Comparison of ENCODE assay signal across 20 cellular contexts in genomic region chr6:151069641-151070040, GRCh38.
DNase-seq lines count a peak whose midpoint lies in the region; ATAC-seq and TF ChIP-seq lines count a peak whose summit lies in the region.
"Had no signal": no experiment of that assay in that cellular context is flagged by ENCODE, and none has a peak within 500 bp of the region (broad histone marks: within the 10 kb centered on the region; RNA-seq: fewer than 3 reads in every experiment).

No MANE protein-coding gene starts in this region.

- TF ChIP-seq EP300 in gastroesophageal sphincter (IDR thresholded peaks at IDR 0.05): no peak

- POLR2A ChIA-PET in Panc1 (lab: Charles Lee): interaction anchor here (0.6 kb wide), 1 partner anchor 268 kb away, joined by 3 read pairs; no protein-coding TSS in a partner anchor

- intact Hi-C loops in Panc1 (cut with micrococcal nuclease; ENCODE audit: unreplicated experiment) (loop anchor here (10.0 kb wide), 1 partner anchor 255 kb away; no protein-coding TSS in a partner anchor), gastrocnemius medialis (cut with DNase I; ENCODE audit: low total_unique reads) (no loop called here), lower leg skin (cut with DNase I; ENCODE audit: low total_unique reads) (no loop called here)

- H3K9me3 ChIP-seq in Panc1 (ENCODE audit: control insufficient read depth, insufficient read depth, low read depth, low read length): peaks cover 26% of the 10 kb centered on the region; the same call in 1 of the 2 replicates
- no peaks in the 10 kb centered on the region for H3K9me3 ChIP-seq in gastroesophageal sphincter
- no peaks in the 10 kb centered on the region for H3K9me3 ChIP-seq in gastrocnemius medialis
- H3K9me3 ChIP-seq: HAP-1 had no signal

- H3K4me1 ChIP-seq in Panc1 (ENCODE audit: control insufficient read depth, insufficient read depth, low read length) (peaks cover 49% of the 10 kb centered on the region), gastroesophageal sphincter (peaks cover 0 to 62% (median 2%) of the 10 kb centered on the region in 3 donors), gastrocnemius medialis (peaks cover 6% of the 10 kb centered on the region in 2 donors)
- H3K4me1 ChIP-seq: HAP-1 had no signal

- no peaks in the 10 kb centered on the region for H3K27me3 ChIP-seq in Panc1 (ENCODE audit: control insufficient read depth, insufficient read depth, low read length)
- no peaks in the 10 kb centered on the region for H3K27me3 ChIP-seq in gastroesophageal sphincter
- no peaks in the 10 kb centered on the region for H3K27me3 ChIP-seq in gastrocnemius medialis
- H3K27me3 ChIP-seq: MG63 had no signal

- CTCF ChIA-PET in Panc1 (lab: Charles Lee): no interaction called here

- DNase-seq in Panc1 (ENCODE audit: low read depth, low spot score): no peak
- no peak for DNase-seq in gastrocnemius medialis
- no peak for DNase-seq in lower leg skin (ENCODE audit: low spot score in 2 of 2)
- no peak for DNase-seq in stimulated activated naive CD4-positive, alpha-beta T cell (lab: John Stamatoyannopoulos, UW)
- DNase-seq in NOMO-1 treated with dmso at 0.1 percent for 144 hours (lab: John Stamatoyannopoulos, UW; ENCODE audit: unreplicated experiment): no peak
- DNase-seq: activated CD4-positive, alpha-beta T cell treated with anti-CD3 and anti-CD28 coated beads for 4 hours; activated T-cell treated with anti-CD3 and anti-CD28 coated beads, Interleukin-2, amount 50 U/mL, for 24 hours; DMS153; effector CD4-positive, alpha-beta T cell; natural killer cell; NCI-H1930; NCI-H510A; substantia nigra; T1000 had no signal

- TF ChIP-seq CTCF in C4-2B (conservative IDR thresholded peaks at IDR 0.05) (no peak), Panc1 (IDR thresholded peaks at IDR 0.05) (no peak), gastroesophageal sphincter (IDR thresholded peaks at IDR 0.05) (no peak), gastrocnemius medialis (IDR thresholded peaks at IDR 0.05 in 4 of 5, conservative IDR thresholded peaks at IDR 0.05 in 1 of 5) (no peak), lower leg skin (IDR thresholded peaks at IDR 0.05) (no peak)

- ATAC-seq in Panc1: no peak
- no peak for ATAC-seq in gastroesophageal sphincter
- no peak for ATAC-seq in gastrocnemius medialis
- no peak for ATAC-seq in GM18870 (IDR thresholded peaks at IDR 0.05; ENCODE audit: unreplicated experiment)
- ATAC-seq: activated naive CD4-positive, alpha-beta T cell treated with anti-CD3 and anti-CD28 coated beads, Interleukin-2, amount 50 U/mL, for 72 hours; natural killer cell had no signal

- 93 to 97% methylated on average over 5 to 7 of the region's 8 CpGs for WGBS in gastroesophageal sphincter (ENCODE audit: low coverage in 1 of 2), 2 donors
- WGBS in lower leg skin, 2 donors: 97 to 99% methylated on average over 8 of the region's 8 CpGs

- TF ChIP-seq POLR2A in gastroesophageal sphincter (IDR thresholded peaks at IDR 0.05) (no peak), gastrocnemius medialis (IDR thresholded peaks at IDR 0.05) (no peak), lower leg skin (IDR thresholded peaks at IDR 0.05) (no peak)

- H3K4me3 ChIP-seq in Panc1 (ENCODE audit: low read depth in 2 of 2, low read length in 2 of 2) (no peak overlapping the region), gastroesophageal sphincter (no peak overlapping the region), gastrocnemius medialis (no peak overlapping the region), lower leg skin (ENCODE audit: low read depth, poor library complexity, severe bottlenecking) (no peak overlapping the region)
- H3K4me3 ChIP-seq: HAP-1, MG63 had no signal

- H3K36me3 ChIP-seq in Panc1 (ENCODE audit: control insufficient read depth, insufficient read depth, low read length): peaks cover 2% of the 10 kb centered on the region; the same call in 1 of the 2 replicates
- no peaks in the 10 kb centered on the region for H3K36me3 ChIP-seq in gastroesophageal sphincter
- H3K36me3 ChIP-seq in gastrocnemius medialis: no peaks in the 10 kb centered on the region

- H3K27ac ChIP-seq in C4-2B: peak overlapping the region; percentile 26; the same call in 1 of the 2 replicates
- H3K27ac ChIP-seq in Panc1 (ENCODE audit: low read length): peak overlapping the region; percentile 98
- peak overlapping the region in 3 of 4 donors; percentile 70 to 78 (median 71) for H3K27ac ChIP-seq in gastroesophageal sphincter
- peak overlapping the region in 3 of 4 donors; percentile 59 to 78 (median 67) for H3K27ac ChIP-seq in gastrocnemius medialis

- in situ Hi-C loops in Panc1 (cut with HindIII; ENCODE audit: low pct_unique_long_range_greater_than_20kb, low sequenced_read_pairs) (no loop called here), gastrocnemius medialis (cut with MboI; ENCODE audit: low sequenced_read_pairs in 4 of 4) (no loop called here)

- no TSS peak for BruUV-seq in Panc1 (replicated peaks; lab: Mats Ljungman, UMichigan)

Comparison
In these comparisons a context has a peak if more than half of its experiments do, and no peak if none do; other contexts are left out.
1. H3K27ac ChIP-seq: peak in every context shown above with its lines; median percentile 98 in Panc1; 71 in gastroesophageal sphincter; 67 in gastrocnemius medialis; 26 in C4-2B.